In genomic region chr5:94432499-94432898, GRCh38 we compare ENCODE assay signal across 12 cellular contexts.
DNase-seq lines count a peak whose midpoint lies in the region; ATAC-seq and TF ChIP-seq lines count a peak whose summit lies in the region.
"Had no signal": no experiment of that assay in that cellular context is flagged by ENCODE, and none has a peak within 500 bp of the region (broad histone marks: within the 10 kb centered on the region; RNA-seq: fewer than 3 reads in every experiment).

No MANE protein-coding gene starts in this region.

- H3K9me3 ChIP-seq in left ventricle myocardium inferior (replicated peaks): peaks cover 18% of the 10 kb centered on the region
- H3K9me3 ChIP-seq in spleen: peaks cover 0 to 21% (median 8%) of the 10 kb centered on the region in 8 donors

- no peaks in the 10 kb centered on the region for H3K4me1 Mint-ChIP-seq in natural killer cell

- H3K9me3 Mint-ChIP-seq in natural killer cell: peaks cover 4 to 6% of the 10 kb centered on the region in 2 donors
- H3K9me3 Mint-ChIP-seq: activated T-helper 2 cell treated with anti-CD3 and anti-CD28 coated beads, Interferon-gamma antibody, Interleukin-2, Interleukin-4, amounts not matched to agents 10 μg/mL and 5 μg/mL and 100 μg/mL, durations not matched to agents 14 hours and 24 hours and 36 hours had no signal

- TF ChIP-seq CTCF in left ventricle myocardium inferior (IDR thresholded peaks at IDR 0.05; ENCODE audit: borderline replicate concordance) (no peak), spleen (IDR thresholded peaks at IDR 0.05 in 8 of 11, conservative IDR thresholded peaks at IDR 0.05 in 3 of 11) (no peak), natural killer cell (IDR thresholded peaks at IDR 0.05) (no peak)

- no peak overlapping the region for H3K4me3 ChIP-seq in left ventricle myocardium inferior
- peak overlapping the region in 1 of 8 donors; percentile 45 for H3K4me3 ChIP-seq in spleen
- H3K4me3 ChIP-seq: lung had no signal

- peak overlapping the region; percentile 65 for H3K27ac ChIP-seq in left ventricle myocardium inferior (replicated peaks)
- H3K27ac ChIP-seq in spleen: peak overlapping the region in 5 of 8 donors; percentile 48 to 91 (median 83)

- intact Hi-C loops in left ventricle myocardium inferior (cut with micrococcal nuclease): no loop called here
- intact Hi-C loops in spleen (cut with DNase I; ENCODE audit: low total_unique reads): no loop called here
- intact Hi-C loops in natural killer cell (cut with micrococcal nuclease): no loop called here

- TF ChIP-seq POLR2A in spleen (IDR thresholded peaks at IDR 0.05): no peak

- H3K27me3 ChIP-seq in left ventricle myocardium inferior (ENCODE audit: low read depth) (no peaks in the 10 kb centered on the region), spleen (replicated peaks in 1 of 7) (no peaks in the 10 kb centered on the region)

- no peaks in the 10 kb centered on the region for H3K27me3 Mint-ChIP-seq in natural killer cell (ENCODE audit: low read depth in 2 of 2)

- H3K36me3 ChIP-seq in left ventricle myocardium inferior (no peaks in the 10 kb centered on the region), spleen (peaks cover 0 to 6% (median 0%) of the 10 kb centered on the region in 6 donors)

- peak; percentile 61 for DNase-seq in HCEC 1CT
- DNase-seq in amniotic epithelial cell (ENCODE audit: low read depth): peak; percentile 81
- no peak for DNase-seq in left ventricle myocardium inferior
- no peak for DNase-seq in spleen
- DNase-seq in stimulated activated naive CD4-positive, alpha-beta T cell treated with Interleukin-2 at 50 U/mL for 16 hours (lab: John Stamatoyannopoulos, UW): no peak
- no peak for DNase-seq in natural killer cell
- DNase-seq: activated CD4-positive, alpha-beta T cell treated with anti-CD3 and anti-CD28 coated beads for 4 hours; NCI-H1092 treated with DMSO at 0.1 percent for 48 hours; SW 1271 had no signal

- no peaks in the 10 kb centered on the region for H3K36me3 Mint-ChIP-seq in natural killer cell

- H3K4me3 Mint-ChIP-seq in natural killer cell: no peak overlapping the region

- no peak for ATAC-seq in natural killer cell
- no peak for ATAC-seq in HG03095 (IDR thresholded peaks at IDR 0.05; ENCODE audit: unreplicated experiment)

- H3K4me1 ChIP-seq in left ventricle myocardium inferior: peaks cover 22% of the 10 kb centered on the region
- H3K4me1 ChIP-seq in spleen: no peaks in the 10 kb centered on the region

- no peak overlapping the region for H3K27ac Mint-ChIP-seq in natural killer cell
- H3K27ac Mint-ChIP-seq: activated T-helper 2 cell treated with anti-CD3 and anti-CD28 coated beads, Interferon-gamma antibody, Interleukin-2, Interleukin-4, amounts not matched to agents 10 μg/mL and 5 μg/mL and 100 μg/mL, durations not matched to agents 14 hours and 24 hours and 36 hours had no signal

Comparison
In these comparisons a context has a peak if more than half of its experiments do, and no peak if none do; other contexts are left out.
1. DNase-seq: peak in HCEC 1CT (single experiment) and amniotic epithelial cell (single experiment); none in left ventricle myocardium inferior (single experiment), spleen (single experiment), stimulated activated naive CD4-positive, alpha-beta T cell treated with Interleukin-2 at 50 U/mL for 16 hours (single experiment) and natural killer cell (single experiment).